Comparison of ENCODE assay signal across 15 cellular contexts in genomic region chr3:63977893-63978292, GRCh38. TPM values are rescaled to one million over a fixed set of nuclear protein-coding genes. Genes with fewer than 3 reads are reported as not detected.
DNase-seq lines count a peak whose midpoint lies in the region; ATAC-seq and TF ChIP-seq lines count a peak whose summit lies in the region.
"Had no signal": no experiment of that assay in that cellular context is flagged by ENCODE, and none has a peak within 500 bp of the region (broad histone marks: within the 10 kb centered on the region; RNA-seq: fewer than 3 reads in every experiment).

No MANE protein-coding gene starts in this region.

- DNase-seq in left ventricle myocardium inferior (no peak), left ventricle myocardium superior (no peak), memory B cell (ENCODE audit: low spot score in 2 of 2) (no peak), vagina (ENCODE audit: extremely low spot score in 2 of 2) (no peak), NCI-H345 (lab: John Stamatoyannopoulos, UW) (no peak), germinal center (ENCODE audit: low spot score) (no peak), head of caudate nucleus (no peak)
- DNase-seq in activated T-helper 2 cell treated with anti-CD3 and anti-CD28 coated beads, Interferon-gamma antibody, Interleukin-2, Interleukin-4, amounts not matched to agents 10 μg/mL and 5 μg/mL and 100 μg/mL, durations not matched to agents 14 hours and 24 hours and 36 hours (ENCODE audit: low spot score) = no peak
- DNase-seq: AML-193, HFFc6, NCI-H2081, NCI-H82, T1000, tibial artery had no signal

- H3K27me3 ChIP-seq in left ventricle myocardium inferior (ENCODE audit: low read depth) (no peaks in the 10 kb centered on the region), vagina (no peaks in the 10 kb centered on the region)
- H3K27me3 ChIP-seq: ascending aorta, tibial artery had no signal

- TF ChIP-seq POLR2A in vagina (IDR thresholded peaks at IDR 0.05) = no peak

- no peak overlapping the region for H3K4me3 Mint-ChIP-seq in activated T-helper 2 cell treated with anti-CD3 and anti-CD28 coated beads, Interferon-gamma antibody, Interleukin-2, Interleukin-4, amounts not matched to agents 10 μg/mL and 5 μg/mL and 100 μg/mL, durations not matched to agents 14 hours and 24 hours and 36 hours (ENCODE audit: low read depth)
- H3K4me3 Mint-ChIP-seq in memory B cell = no peak overlapping the region
- H3K4me3 Mint-ChIP-seq: HFFc6 had no signal

- no peaks in the 10 kb centered on the region for H3K9me3 ChIP-seq in left ventricle myocardium inferior (replicated peaks)
- H3K9me3 ChIP-seq in vagina = no peaks in the 10 kb centered on the region
- H3K9me3 ChIP-seq: ascending aorta, tibial artery had no signal

- intact Hi-C loops in left ventricle myocardium inferior (cut with micrococcal nuclease) (no loop called here), left ventricle myocardium superior (cut with micrococcal nuclease) (no loop called here), vagina (cut with DNase I) (no loop called here), head of caudate nucleus (cut with DNase I) (no loop called here)
- intact Hi-C loops in activated T-helper 2 cell treated with anti-CD3 and anti-CD28 coated beads, Interferon-gamma antibody, Interleukin-2, Interleukin-4, amounts not matched to agents 10 μg/mL and 5 μg/mL and 100 μg/mL, durations not matched to agents 14 hours and 24 hours and 36 hours (cut with micrococcal nuclease) = loop anchor here (2.0 kb wide), 2 partner anchors 15 kb away; no protein-coding TSS in a partner anchor

- peaks cover 75% of the 10 kb centered on the region for H3K4me1 Mint-ChIP-seq in activated T-helper 2 cell treated with anti-CD3 and anti-CD28 coated beads, Interferon-gamma antibody, Interleukin-2, Interleukin-4, amounts not matched to agents 10 μg/mL and 5 μg/mL and 100 μg/mL, durations not matched to agents 14 hours and 24 hours and 36 hours (ENCODE audit: low read depth)
- peaks cover 24% of the 10 kb centered on the region for H3K4me1 Mint-ChIP-seq in memory B cell

- no peaks in the 10 kb centered on the region for H3K9me3 Mint-ChIP-seq in activated T-helper 2 cell treated with anti-CD3 and anti-CD28 coated beads, Interferon-gamma antibody, Interleukin-2, Interleukin-4, amounts not matched to agents 10 μg/mL and 5 μg/mL and 100 μg/mL, durations not matched to agents 14 hours and 24 hours and 36 hours
- no peaks in the 10 kb centered on the region for H3K9me3 Mint-ChIP-seq in memory B cell
- H3K9me3 Mint-ChIP-seq: HFFc6 had no signal

- no peak overlapping the region for H3K4me3 ChIP-seq in left ventricle myocardium inferior
- no peak overlapping the region for H3K4me3 ChIP-seq in vagina
- H3K4me3 ChIP-seq: ascending aorta, tibial artery had no signal

- TF ChIP-seq CTCF in left ventricle myocardium inferior (IDR thresholded peaks at IDR 0.05; ENCODE audit: borderline replicate concordance) = no peak
- no peak for TF ChIP-seq CTCF in vagina (IDR thresholded peaks at IDR 0.05)

- no peaks in the 10 kb centered on the region for H3K27me3 Mint-ChIP-seq in activated T-helper 2 cell treated with anti-CD3 and anti-CD28 coated beads, Interferon-gamma antibody, Interleukin-2, Interleukin-4, amounts not matched to agents 10 μg/mL and 5 μg/mL and 100 μg/mL, durations not matched to agents 14 hours and 24 hours and 36 hours (ENCODE audit: low read depth)
- no peaks in the 10 kb centered on the region for H3K27me3 Mint-ChIP-seq in memory B cell

- H3K4me1 ChIP-seq in left ventricle myocardium inferior (peaks cover 33% of the 10 kb centered on the region), vagina (peaks cover 71% of the 10 kb centered on the region)

- peaks cover 29% of the 10 kb centered on the region for H3K36me3 ChIP-seq in left ventricle myocardium inferior
- H3K36me3 ChIP-seq in vagina = peaks cover 0 to 13% of the 10 kb centered on the region in 2 donors

- H3K36me3 Mint-ChIP-seq in activated T-helper 2 cell treated with anti-CD3 and anti-CD28 coated beads, Interferon-gamma antibody, Interleukin-2, Interleukin-4, amounts not matched to agents 10 μg/mL and 5 μg/mL and 100 μg/mL, durations not matched to agents 14 hours and 24 hours and 36 hours (ENCODE audit: low read depth) = peaks cover 67% of the 10 kb centered on the region
- H3K36me3 Mint-ChIP-seq in memory B cell = peaks cover 27% of the 10 kb centered on the region

- ATAC-seq in left ventricle myocardium superior (no peak), memory B cell (ENCODE audit: low read depth) (no peak)

- peak overlapping the region; percentile 83 for H3K27ac Mint-ChIP-seq in activated T-helper 2 cell treated with anti-CD3 and anti-CD28 coated beads, Interferon-gamma antibody, Interleukin-2, Interleukin-4, amounts not matched to agents 10 μg/mL and 5 μg/mL and 100 μg/mL, durations not matched to agents 14 hours and 24 hours and 36 hours
- peak overlapping the region; percentile 69 for H3K27ac Mint-ChIP-seq in memory B cell

- H3K27ac ChIP-seq in left ventricle myocardium inferior (replicated peaks) (peak overlapping the region; percentile 66), vagina (peak overlapping the region; percentile 38)
- H3K27ac ChIP-seq: ascending aorta, tibial artery had no signal

RNA-seq across cellular contexts. Expression of gene PSMD6, which starts 45.4 kb away (rescaled TPM):
- 78.3 TPM for total RNA-seq in left ventricle myocardium inferior
- 70.7 TPM for total RNA-seq in left ventricle myocardium superior
- 125 and 131 TPM in 2 replicates for total RNA-seq in activated T-helper 2 cell treated with anti-CD3 and anti-CD28 coated beads, Interferon-gamma antibody, Interleukin-2, Interleukin-4, amounts not matched to agents 10 μg/mL and 5 μg/mL and 100 μg/mL, durations not matched to agents 14 hours and 24 hours and 36 hours
- 50.3 TPM for total RNA-seq in vagina
